In genomic region chr12:90854136-90854689, GRCh38 we compare ENCODE assay signal across 8 cellular contexts.
A peak's percentile ranks its signal among the peaks of the same experiment; 100 is the strongest.
DNase-seq lines count a peak whose midpoint lies in the region; ATAC-seq and TF ChIP-seq lines count a peak whose summit lies in the region.

No MANE protein-coding gene starts in this region.

- H3K27me3 Mint-ChIP-seq in memory B cell: peaks cover 1% of the 10 kb centered on the region

- no peak overlapping the region for H3K4me3 ChIP-seq in choroid plexus epithelial cell (ENCODE audit: low read depth, low read length)

- no peaks in the 10 kb centered on the region for H3K36me3 Mint-ChIP-seq in memory B cell

- ATAC-seq in GM18870 (IDR thresholded peaks at IDR 0.05; ENCODE audit: unreplicated experiment): peak; percentile 69
- peak; percentile 93 for ATAC-seq in HG03159 (IDR thresholded peaks at IDR 0.05; ENCODE audit: unreplicated experiment)
- ATAC-seq in memory B cell (ENCODE audit: low read depth): peak; percentile 56
- no peak for ATAC-seq in HG03469 (IDR thresholded peaks at IDR 0.05; ENCODE audit: unreplicated experiment)
- ATAC-seq in HG03520 (IDR thresholded peaks at IDR 0.05; ENCODE audit: unreplicated experiment): no peak

- no peak overlapping the region for H3K4me3 Mint-ChIP-seq in memory B cell

- TF ChIP-seq CTCF in choroid plexus epithelial cell (conservative IDR thresholded peaks at IDR 0.05; ENCODE audit: low read depth, low read length): peak; percentile 80

- DNase-seq in DMS 273 treated with DMSO at 0.1 percent for 48 hours (lab: John Stamatoyannopoulos, UW) (peak; percentile 3), NCI-H774 (lab: John Stamatoyannopoulos, UW) (peak; percentile 48), choroid plexus epithelial cell (ENCODE audit: low read depth) (peak; percentile 78), memory B cell (ENCODE audit: low spot score in 2 of 2) (peak in 1 of 2 donors; percentile 9)

- no peak overlapping the region for H3K27ac Mint-ChIP-seq in memory B cell

- no peaks in the 10 kb centered on the region for H3K9me3 Mint-ChIP-seq in memory B cell

- H3K4me1 Mint-ChIP-seq in memory B cell: peaks cover 2% of the 10 kb centered on the region

Comparison
In these comparisons a context has a peak if more than half of its experiments do, and no peak if none do; other contexts are left out.
1. ATAC-seq: peak in GM18870 (single experiment), HG03159 (single experiment) and memory B cell (single experiment); none in HG03469 (single experiment) and HG03520 (single experiment).